14 cellular contexts compared by ENCODE assay signal in genomic region chr3:196648856-196649255, GRCh38. TPM values are rescaled to one million over a fixed set of nuclear protein-coding genes. Genes with fewer than 3 reads are reported as not detected.
DNase-seq lines count a peak whose midpoint lies in the region; FAIRE-seq and TF ChIP-seq lines count a peak whose summit lies in the region.
"Had no signal": no experiment of that assay in that cellular context is flagged by ENCODE, and none has a peak within 500 bp of the region (broad histone marks: within the 10 kb centered on the region; RNA-seq: fewer than 3 reads in every experiment).

No MANE protein-coding gene starts in this region.

- no peaks in the 10 kb centered on the region for H3K27me3 ChIP-seq in CD4-positive, alpha-beta memory T cell (ENCODE audit: insufficient read depth, low read length)
- H3K27me3 ChIP-seq: upper lobe of right lung had no signal

- no peaks in the 10 kb centered on the region for H3K27me3 Mint-ChIP-seq in CD4-positive, alpha-beta memory T cell
- peaks cover 3% of the 10 kb centered on the region for H3K27me3 Mint-ChIP-seq in nephron progenitor cell (ENCODE audit: low read depth, poor library complexity)

- peaks cover 5% of the 10 kb centered on the region for H3K36me3 ChIP-seq in CD4-positive, alpha-beta memory T cell (ENCODE audit: insufficient read depth, low read length)
- H3K36me3 ChIP-seq: upper lobe of right lung had no signal

- H3K4me3 Mint-ChIP-seq in CD4-positive, alpha-beta memory T cell = peak overlapping the region in 3 of 8 donors; percentile 17 to 48 (median 39)
- H3K4me3 Mint-ChIP-seq in nephron progenitor cell = no peak overlapping the region
- H3K4me3 Mint-ChIP-seq: CD8-positive, alpha-beta T cell had no signal

- peaks cover 42 to 90% (median 63%) of the 10 kb centered on the region in 4 donors for H3K4me1 Mint-ChIP-seq in CD4-positive, alpha-beta memory T cell
- H3K4me1 Mint-ChIP-seq in nephron progenitor cell = peaks cover 41% of the 10 kb centered on the region

- POLR2A ChIA-PET in CD4-positive, alpha-beta memory T cell (lab: Charles Lee; ENCODE audit: partially characterized antibody) = interaction anchor here (1.7 to 2.2 kb wide), 2 partner anchors 9 to 22 kb away, joined by 4 to 9 read pairs; partner anchors contain the start of gene NRROS

- DNase-seq in CD4-positive, alpha-beta memory T cell = no peak
- peak; percentile 58 for DNase-seq in H54 (ENCODE audit: insufficient read length, low spot score)
- peak; percentile 82 for DNase-seq in cerebellar cortex (ENCODE audit: low spot score)
- DNase-seq in nephron progenitor cell = no peak
- no peak for DNase-seq in T1000 (lab: John Stamatoyannopoulos, UW)
- DNase-seq in anterior cingulate cortex (lab: John Stamatoyannopoulos, UW) = no peak
- no peak for DNase-seq in NCI-H345 (lab: John Stamatoyannopoulos, UW)
- DNase-seq: activated CD4-positive, alpha-beta T cell treated with anti-CD3 and anti-CD28 coated beads for 48 hours; CD8-positive, alpha-beta T cell; NCI-H1694; NCI-H526 treated with DMSO at 0.1 percent for 48 hours had no signal

- H3K27ac Mint-ChIP-seq in CD4-positive, alpha-beta memory T cell = peak overlapping the region in 6 of 7 donors; percentile 54 to 92 (median 80)
- peak overlapping the region; percentile 94 for H3K27ac Mint-ChIP-seq in nephron progenitor cell

- H3K36me3 Mint-ChIP-seq in CD4-positive, alpha-beta memory T cell = peaks cover 33 to 41% of the 10 kb centered on the region in 2 donors
- no peaks in the 10 kb centered on the region for H3K36me3 Mint-ChIP-seq in nephron progenitor cell (ENCODE audit: low read depth)

- no peaks in the 10 kb centered on the region for H3K9me3 Mint-ChIP-seq in CD4-positive, alpha-beta memory T cell
- no peaks in the 10 kb centered on the region for H3K9me3 Mint-ChIP-seq in nephron progenitor cell
- H3K9me3 Mint-ChIP-seq: CD8-positive, alpha-beta T cell had no signal

- no peak for TF ChIP-seq CTCF in nephron progenitor cell (IDR thresholded peaks at IDR 0.05)

- intact Hi-C loops in CD4-positive, alpha-beta memory T cell (cut with micrococcal nuclease) = no loop called here

- H3K4me3 ChIP-seq in CD4-positive, alpha-beta memory T cell (ENCODE audit: low read length in 2 of 2) = no peak overlapping the region
- H3K4me3 ChIP-seq: K562, upper lobe of right lung had no signal

- H3K9me3 ChIP-seq in CD4-positive, alpha-beta memory T cell (ENCODE audit: control insufficient read depth in 1 of 2, low read length in 2 of 2) = no peaks in the 10 kb centered on the region
- H3K9me3 ChIP-seq: upper lobe of right lung had no signal

- no peak overlapping the region for H3K27ac ChIP-seq in CD4-positive, alpha-beta memory T cell (ENCODE audit: low read depth, low read length)
- H3K27ac ChIP-seq: upper lobe of right lung had no signal

- CTCF ChIA-PET in CD4-positive, alpha-beta memory T cell (lab: Charles Lee; ENCODE audit: partially characterized antibody) = no interaction called here

- TF ChIP-seq POLR2A in H54 (IDR thresholded peaks at IDR 0.05; ENCODE audit: low read depth, low read length) = no peak

- peaks cover 78% of the 10 kb centered on the region for H3K4me1 ChIP-seq in CD4-positive, alpha-beta memory T cell (ENCODE audit: insufficient read depth, low read length)

- FAIRE-seq in H54 (lab: Jason Lieb, UNC) = peak; percentile 45
- FAIRE-seq: endometrium, K562 had no signal

RNA-seq across cellular contexts. Expression of gene NRROS, which starts 9.4 kb away (rescaled TPM):
- 10 to 100 TPM; 18.7 to 20.0 TPM for total RNA-seq in CD4-positive, alpha-beta memory T cell
- 1 to 10 TPM; 4.6 to 5.0 TPM for polyA plus RNA-seq in CD4-positive, alpha-beta memory T cell

Comparison
In these comparisons a context has a peak if more than half of its experiments do, and no peak if none do; other contexts are left out.
1. DNase-seq: peak in H54 (single experiment) and cerebellar cortex (single experiment); none in CD4-positive, alpha-beta memory T cell (0 of 5), nephron progenitor cell (single experiment), T1000 (single experiment), anterior cingulate cortex (0 of 58) and NCI-H345 (single experiment).